In the genomic region with DNA sequence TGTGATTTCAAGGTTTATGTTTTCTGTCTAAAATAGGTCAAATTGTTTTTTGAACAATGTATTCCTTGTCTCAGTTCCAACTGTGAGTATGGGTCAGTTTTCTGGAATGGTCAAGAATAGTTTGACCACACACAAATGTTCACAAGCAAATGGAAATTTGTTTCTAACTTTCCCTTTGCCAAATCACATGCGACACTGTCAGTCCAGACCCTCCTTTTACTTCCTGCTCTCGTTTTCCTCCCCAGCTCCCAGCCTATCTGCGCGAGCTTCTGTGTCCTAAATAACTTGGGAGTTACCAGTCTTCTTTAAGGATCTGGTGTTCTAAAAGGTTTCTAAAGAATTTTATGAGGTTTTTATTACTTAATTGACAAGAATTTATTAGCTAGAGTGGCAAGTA, we compare ENCODE assay signal across 10 cellular contexts.
DNase-seq lines count a peak whose midpoint lies in the region; ATAC-seq, FAIRE-seq and TF ChIP-seq lines count a peak whose summit lies in the region.
"Had no signal": no experiment of that assay in that cellular context is flagged by ENCODE, and none has a peak within 500 bp of the region (broad histone marks: within the 10 kb centered on the region; RNA-seq: fewer than 3 reads in every experiment).

No MANE protein-coding gene starts in this region.

- no peak overlapping the region for H3K4me3 Mint-ChIP-seq in glutamatergic neuron (ENCODE audit: unreplicated experiment)

- H3K4me2 ChIP-seq in K562 (ENCODE audit: insufficient read depth, low read length) (no peak overlapping the region), keratinocyte (ENCODE audit: control insufficient read depth, extremely low read depth, insufficient read depth, low read depth, low read length) (peak overlapping the region; percentile 73)

- intact Hi-C loops in K562 (cut with micrococcal nuclease), result no loop called here

- no peaks in the 10 kb centered on the region for H3K27me3 Mint-ChIP-seq in glutamatergic neuron (ENCODE audit: unreplicated experiment)

- H3K9me3 Mint-ChIP-seq in glutamatergic neuron (ENCODE audit: unreplicated experiment), result no peaks in the 10 kb centered on the region

- H3K79me2 ChIP-seq in K562 (ENCODE audit: control insufficient read depth, insufficient read depth, low read length) (no peaks in the 10 kb centered on the region), keratinocyte (ENCODE audit: control insufficient read depth, insufficient read depth, low read length) (no peaks in the 10 kb centered on the region)

- no peaks in the 10 kb centered on the region for H3K4me1 Mint-ChIP-seq in glutamatergic neuron (ENCODE audit: low read depth, unreplicated experiment)

- BruUV-seq in K562 (replicated peaks; lab: Mats Ljungman, UMichigan), result no TSS peak

- H3K4me3 ChIP-seq in K562, result no peak overlapping the region
- H3K4me3 ChIP-seq in keratinocyte (ENCODE audit: control insufficient read depth in 2 of 3, extremely low read depth in 1 of 3, insufficient read depth in 2 of 3, low read depth in 1 of 3, low read length in 3 of 3), result peak overlapping the region in 2 of 3 experiments; percentile 33 to 55
- no peak overlapping the region for H3K4me3 ChIP-seq in small intestine (ENCODE audit: low read depth in 1 of 2, low read length in 2 of 2)

- CTCF ChIA-PET in K562 (lab: Yijun Ruan, JAX; ENCODE audit: low intra/inter-chr PET ratio), result no interaction called here
- CTCF ChIA-PET in HEK293T (lab: Yijun Ruan, JAX), result no interaction called here

- FAIRE-seq in GM12892 (lab: Jason Lieb, UNC), result peak; percentile 51
- no peak for FAIRE-seq in K562 (lab: Jason Lieb, UNC)
- peak; percentile 49 for FAIRE-seq in keratinocyte (lab: Jason Lieb, UNC)
- FAIRE-seq in small intestine (lab: Jason Lieb, UNC), result no peak

- no peaks in the 10 kb centered on the region for H3K36me3 ChIP-seq in K562 (ENCODE audit: control insufficient read depth, insufficient read depth, low read length)
- H3K36me3 ChIP-seq in keratinocyte (ENCODE audit: control insufficient read depth in 2 of 2, extremely low read depth in 1 of 2, insufficient read depth in 2 of 2, low read length in 2 of 2), result no peaks in the 10 kb centered on the region
- no peaks in the 10 kb centered on the region for H3K36me3 ChIP-seq in small intestine (ENCODE audit: control insufficient read depth in 2 of 2, insufficient read depth in 2 of 2, low read length in 2 of 2)

- in situ Hi-C loops in K562 (cut with MboI), result no loop called here

- H3K9ac ChIP-seq in K562 (ENCODE audit: insufficient read depth in 1 of 2, low read depth in 2 of 2, low read length in 2 of 2) (no peak overlapping the region), keratinocyte (ENCODE audit: control insufficient read depth, extremely low read depth, insufficient read depth, low read length) (peak overlapping the region; percentile 43)

- H3K36me3 Mint-ChIP-seq in glutamatergic neuron (ENCODE audit: unreplicated experiment), result no peaks in the 10 kb centered on the region

- H2AFZ ChIP-seq in K562 (ENCODE audit: low read depth, low read length) (peak overlapping the region; percentile 63; the same call in 1 of the 2 replicates), keratinocyte (ENCODE audit: control insufficient read depth, low read length) (peak overlapping the region; percentile 86)

- DNase-seq in GM12892 (ENCODE audit: insufficient read length) (no peak), K562 (ENCODE audit: extremely low read depth in 1 of 4, low spot score in 3 of 4) (peak in 1 of 4 experiments; percentile 29), keratinocyte (ENCODE audit: low read depth, low spot score) (no peak), small intestine (peak; percentile 61), glutamatergic neuron (no peak), HEK293T (ENCODE audit: extremely low spot score) (no peak), HPDE6-E6E7 (ENCODE audit: extremely low spot score) (no peak)
- DNase-seq in activated naive CD4-positive, alpha-beta T cell (lab: John Stamatoyannopoulos, UW), result no peak
- DNase-seq: activated CD8-positive, alpha-beta memory T cell treated with anti-CD3 and anti-CD28 coated beads, Interleukin-2, amount 50 U/mL, for 4 hours; DND-41 had no signal

- no peak for TF ChIP-seq CTCF in K562 (IDR thresholded peaks at IDR 0.05 in 2 of 3, conservative IDR thresholded peaks at IDR 0.05 in 1 of 3; ENCODE audit: insufficient read depth in 2 of 3, low read depth in 1 of 3, low read length in 3 of 3)
- no peak for TF ChIP-seq CTCF in keratinocyte (optimal IDR thresholded peaks at IDR 0.05 in 1 of 3, IDR thresholded peaks at IDR 0.05 in 1 of 3, conservative IDR thresholded peaks at IDR 0.05 in 1 of 3; ENCODE audit: extremely low read depth in 1 of 3, insufficient read depth in 2 of 3, low read length in 3 of 3)
- TF ChIP-seq CTCF in glutamatergic neuron (IDR thresholded peaks at IDR 0.05; ENCODE audit: partially characterized antibody, unreplicated experiment), result no peak

- 0 out of 3 replicates have a peak, but pooled peaks have one; percentile 49 for ATAC-seq in K562

- no peak for TF ChIP-seq EP300 in K562 (IDR thresholded peaks at IDR 0.05; ENCODE audit: low read length)

- TF ChIP-seq POLR2A in GM12892 (IDR thresholded peaks at IDR 0.05; ENCODE audit: low read depth, low read length), result no peak
- no peak for TF ChIP-seq POLR2A in K562 (conservative IDR thresholded peaks at IDR 0.05)

- no peaks in the 10 kb centered on the region for H3K4me1 ChIP-seq in K562 (replicated peaks in 1 of 2; ENCODE audit: control insufficient read depth in 2 of 2, insufficient read depth in 2 of 2, low read length in 2 of 2)
- H3K4me1 ChIP-seq in keratinocyte (ENCODE audit: control insufficient read depth, extremely low read depth, insufficient read depth, low read length), result no peaks in the 10 kb centered on the region
- no peaks in the 10 kb centered on the region for H3K4me1 ChIP-seq in small intestine (ENCODE audit: control insufficient read depth in 2 of 2, insufficient read depth in 1 of 2, low read depth in 1 of 2, low read length in 1 of 2)

- no peaks in the 10 kb centered on the region for H4K20me1 ChIP-seq in K562 (replicated peaks; ENCODE audit: control insufficient read depth, insufficient read depth, low read length)
- no peaks in the 10 kb centered on the region for H4K20me1 ChIP-seq in keratinocyte (ENCODE audit: control insufficient read depth, extremely low read depth, insufficient read depth, low read length)

- H3K27me3 ChIP-seq in K562 (ENCODE audit: control insufficient read depth in 2 of 2, insufficient read depth in 2 of 2, low read length in 2 of 2) (peaks cover 0 to 6% of the 10 kb centered on the region in 2 experiments; a peak in 1 of 5 replicates), keratinocyte (ENCODE audit: control insufficient read depth, extremely low read depth, insufficient read depth, low read length) (no peaks in the 10 kb centered on the region), small intestine (ENCODE audit: control insufficient read depth in 2 of 2, insufficient read depth in 2 of 2, low read length in 2 of 2) (no peaks in the 10 kb centered on the region)

- no peak for TF ChIP-seq RAD21 in K562 (CRISPR knock-in tag; conservative IDR thresholded peaks at IDR 0.05 in 1 of 2, IDR thresholded peaks at IDR 0.05 in 1 of 2)

- no peak overlapping the region for H3K27ac ChIP-seq in K562 (ENCODE audit: extremely low read depth, low read depth, low read length)
- H3K27ac ChIP-seq in keratinocyte (ENCODE audit: control insufficient read depth, insufficient read depth, low read length), result peak overlapping the region; percentile 5
- H3K27ac ChIP-seq in small intestine (ENCODE audit: low read depth in 1 of 2, low read length in 1 of 2), result peak overlapping the region in 1 of 2 donors; percentile 79

- H3K9me1 ChIP-seq in K562 (ENCODE audit: control insufficient read depth, insufficient read depth, low read length), result no peaks in the 10 kb centered on the region
- no peaks in the 10 kb centered on the region for H3K9me1 ChIP-seq in keratinocyte (ENCODE audit: control insufficient read depth, extremely low read depth, insufficient read depth, low read length)

- dilution Hi-C loops in keratinocyte (cut with MboI; ENCODE audit: extremely low pct_ligation_motif_present, low sequenced_read_pairs), result no loop called here

- POLR2A ChIA-PET in K562 (lab: Yijun Ruan, JAX), result no interaction called here
- POLR2A ChIA-PET in HEK293T (lab: Yijun Ruan, JAX), result no interaction called here

- 3% methylated on average over 4 of the region's 4 CpGs for WGBS in K562 (ENCODE audit: insufficient coverage, low coverage, missing lambda C conversion rate)
- 8 to 25% (median 20%) methylated on average over 4 of the region's 4 CpGs for WGBS in small intestine, 3 donors

- H3K9me3 ChIP-seq in K562 (replicated peaks; ENCODE audit: control insufficient read depth, insufficient read depth, low read depth, low read length) (no peaks in the 10 kb centered on the region), keratinocyte (ENCODE audit: control insufficient read depth, low read depth, low read length) (no peaks in the 10 kb centered on the region), small intestine (ENCODE audit: control insufficient read depth, low read depth) (no peaks in the 10 kb centered on the region)

- no peak overlapping the region for H3K27ac Mint-ChIP-seq in glutamatergic neuron (ENCODE audit: unreplicated experiment)

TF ChIP-seq in K562, 482 proteins besides CTCF, POLR2A, EP300 and RAD21:
- TF ChIP-seq RNF2 (IDR thresholded peaks at IDR 0.05) (peak; percentile 36; the same call in 1 of the 2 replicates), PPARD (CRISPR knock-in tag; IDR thresholded peaks at IDR 0.05) (no peak), NRF1 (conservative IDR thresholded peaks at IDR 0.05 in 1 of 2, IDR thresholded peaks at IDR 0.05 in 1 of 2) (0 out of 4 replicates have a peak, but pooled peaks have one; percentile 10 to 13), CBX1 (IDR thresholded peaks at IDR 0.05; ENCODE audit: low read depth) (no peak), ZNF263 (CRISPR knock-in tag; IDR thresholded peaks at IDR 0.05; ENCODE audit: borderline replicate concordance) (no peak), ZBTB1 (CRISPR knock-in tag; IDR thresholded peaks at IDR 0.05; ENCODE audit: borderline replicate concordance, low read depth) (no peak), HEY1 (CRISPR knock-in tag; IDR thresholded peaks at IDR 0.05; ENCODE audit: borderline replicate concordance) (no peak)

TF ChIP-seq in HEK293T, 16 proteins besides CTCF, POLR2A, EP300 and RAD21 (continues in another document):
- TF ChIP-seq BHLHE40 (IDR thresholded peaks at IDR 0.05; ENCODE audit: borderline replicate concordance), result no peak
- no peak for TF ChIP-seq LEF1 (IDR thresholded peaks at IDR 0.05; ENCODE audit: borderline replicate concordance)
- TF ChIP-seq HDGF (IDR thresholded peaks at IDR 0.05; ENCODE audit: borderline replicate concordance), result no peak
- TF ChIP-seq SP1 (IDR thresholded peaks at IDR 0.05), result no peak
- no peak for TF ChIP-seq ELF4 (IDR thresholded peaks at IDR 0.05)

Comparison
In these comparisons a context has a peak if more than half of its experiments do, and no peak if none do; other contexts are left out.
1. H3K4me3 ChIP-seq: peak in keratinocyte (2 of 3); none in K562 (single experiment) and small intestine (0 of 2).